ENCODE assay signal across 19 cellular contexts in the genomic region with DNA sequence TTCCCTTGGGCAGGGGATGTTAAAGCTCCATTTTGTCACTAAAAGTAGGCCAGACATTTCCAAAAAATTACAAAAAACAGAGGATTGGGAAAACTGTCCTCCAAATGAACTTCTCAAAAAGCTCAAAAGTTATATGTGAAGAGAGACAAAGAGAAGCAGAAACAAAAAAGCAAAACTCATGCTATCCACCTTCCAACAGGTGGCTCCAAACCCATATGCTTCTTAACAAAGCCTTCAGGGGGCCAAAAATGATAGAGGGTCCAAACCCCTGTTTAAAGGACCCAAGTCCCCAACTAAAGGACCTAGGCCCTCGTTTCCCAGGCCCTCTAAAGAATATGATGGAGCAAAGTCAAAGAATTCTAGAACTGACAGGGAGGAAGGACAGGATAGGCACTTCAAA.
A peak's percentile ranks its signal among the peaks of the same experiment; 100 is the strongest.
DNase-seq lines count a peak whose midpoint lies in the region; ATAC-seq and TF ChIP-seq lines count a peak whose summit lies in the region.
"Had no signal": no experiment of that assay in that cellular context is flagged by ENCODE, and none has a peak within 500 bp of the region (broad histone marks: within the 10 kb centered on the region; RNA-seq: fewer than 3 reads in every experiment).

No MANE protein-coding gene starts in this region.

- ATAC-seq in GM23338 (no peak), WTC11 (peak; percentile 55), HG02678 (IDR thresholded peaks at IDR 0.05; ENCODE audit: unreplicated experiment) (no peak)
- no peak for ATAC-seq in activated T-cell treated with anti-CD3 and anti-CD28 coated beads, Interleukin-2, amount 50 U/mL, for 4 hours
- ATAC-seq: GM12878, K562 had no signal

- H3K4me3 Mint-ChIP-seq in GM23338 (no peak overlapping the region), WTC11 (no peak overlapping the region)
- H3K4me3 Mint-ChIP-seq in activated T-cell treated with anti-CD3 and anti-CD28 coated beads, Interleukin-2, amount 50 U/mL, for 4 hours = no peak overlapping the region
- H3K4me3 Mint-ChIP-seq: CD4-positive, CD25-positive, alpha-beta regulatory T cell; CD8-positive, alpha-beta memory T cell had no signal

- POLR2A ChIA-PET in WTC11 (lab: Charles Lee) = no interaction called here

- no peak for DNase-seq in GM23338 (ENCODE audit: low spot score)
- DNase-seq in WTC11 (ENCODE audit: low spot score) = no peak
- no peak for DNase-seq in choroid plexus epithelial cell (ENCODE audit: low read depth)
- no peak for DNase-seq in globus pallidus (ENCODE audit: low spot score)
- no peak for DNase-seq in activated T-cell treated with anti-CD3 and anti-CD28 coated beads, Interleukin-2, amount 50 U/mL, for 4 hours
- no peak for DNase-seq in 8988T
- DNase-seq: ACHN; BE2C; C1 segment of cervical spinal cord; CD4-positive, CD25-positive, alpha-beta regulatory T cell; CD8-positive, alpha-beta memory T cell; COR-L47; DMS 273 treated with DMSO at 0.1 percent for 48 hours; GF-D8; IMR-90 had no signal

- no peak overlapping the region for H3K27ac ChIP-seq in GM23338 (ENCODE audit: low read depth)

- H2AFZ ChIP-seq in GM23338 = no peak overlapping the region

- peaks cover 6% of the 10 kb centered on the region for H3K36me3 ChIP-seq in GM23338 (ENCODE audit: insufficient read depth)
- H3K36me3 ChIP-seq: BE2C, HAP-1 had no signal

- no peaks in the 10 kb centered on the region for H3K4me1 ChIP-seq in GM23338 (ENCODE audit: insufficient read depth)
- H3K4me1 ChIP-seq: BE2C, HAP-1 had no signal

- peaks cover 50% of the 10 kb centered on the region for H3K9me3 Mint-ChIP-seq in GM23338
- peaks cover 54% of the 10 kb centered on the region for H3K9me3 Mint-ChIP-seq in WTC11
- peaks cover 26% of the 10 kb centered on the region for H3K9me3 Mint-ChIP-seq in activated T-cell treated with anti-CD3 and anti-CD28 coated beads, Interleukin-2, amount 50 U/mL, for 4 hours

- H4K20me1 ChIP-seq in GM23338 (replicated peaks; ENCODE audit: insufficient read depth) = no peaks in the 10 kb centered on the region

- H3K4me3 ChIP-seq in GM23338 = no peak overlapping the region
- H3K4me3 ChIP-seq in choroid plexus epithelial cell (ENCODE audit: low read depth, low read length) = no peak overlapping the region
- H3K4me3 ChIP-seq: GM12878, HAP-1, K562 had no signal

- H3K27me3 ChIP-seq in GM23338 (ENCODE audit: insufficient read depth) = no peaks in the 10 kb centered on the region

- peaks cover 23% of the 10 kb centered on the region for H3K36me3 Mint-ChIP-seq in GM23338 (ENCODE audit: low read depth)
- H3K36me3 Mint-ChIP-seq in WTC11 = peaks cover 20% of the 10 kb centered on the region
- no peaks in the 10 kb centered on the region for H3K36me3 Mint-ChIP-seq in activated T-cell treated with anti-CD3 and anti-CD28 coated beads, Interleukin-2, amount 50 U/mL, for 4 hours (ENCODE audit: insufficient read depth)
- H3K36me3 Mint-ChIP-seq: CD4-positive, CD25-positive, alpha-beta regulatory T cell had no signal

- no peaks in the 10 kb centered on the region for H3K27me3 Mint-ChIP-seq in GM23338 (ENCODE audit: insufficient read depth, low read depth, poor library complexity)
- H3K27me3 Mint-ChIP-seq in WTC11 (ENCODE audit: low read depth) = no peaks in the 10 kb centered on the region; the same call in 1 of the 2 replicates
- H3K27me3 Mint-ChIP-seq in activated T-cell treated with anti-CD3 and anti-CD28 coated beads, Interleukin-2, amount 50 U/mL, for 4 hours (ENCODE audit: low read depth) = no peaks in the 10 kb centered on the region
- H3K27me3 Mint-ChIP-seq: CD4-positive, CD25-positive, alpha-beta regulatory T cell had no signal

- peaks cover 14% of the 10 kb centered on the region for H3K9me2 ChIP-seq in GM23338 (ENCODE audit: insufficient read depth)

- no peak overlapping the region for H3K4me2 ChIP-seq in GM23338

- H3F3A ChIP-seq in GM23338 (replicated peaks; ENCODE audit: low read depth) = no peaks in the 10 kb centered on the region

- CTCF ChIA-PET in WTC11 (lab: Charles Lee) = interaction anchor here (0.7 to 1.0 kb wide), 3 partner anchors 20 to 329 kb away, joined by 3 read pairs; no protein-coding TSS in a partner anchor

- H3K27ac Mint-ChIP-seq in GM23338 = no peak overlapping the region
- no peak overlapping the region for H3K27ac Mint-ChIP-seq in WTC11
- H3K27ac Mint-ChIP-seq: CD4-positive, CD25-positive, alpha-beta regulatory T cell had no signal

- no peaks in the 10 kb centered on the region for H3K79me2 ChIP-seq in GM23338 (replicated peaks; ENCODE audit: insufficient read depth)

- H3K4me1 Mint-ChIP-seq in GM23338 (no peaks in the 10 kb centered on the region), WTC11 (no peaks in the 10 kb centered on the region)
- no peaks in the 10 kb centered on the region for H3K4me1 Mint-ChIP-seq in activated T-cell treated with anti-CD3 and anti-CD28 coated beads, Interleukin-2, amount 50 U/mL, for 4 hours (ENCODE audit: low read depth)
- H3K4me1 Mint-ChIP-seq: CD4-positive, CD25-positive, alpha-beta regulatory T cell; CD8-positive, alpha-beta memory T cell had no signal

- TF ChIP-seq CTCF in GM23338 (conservative IDR thresholded peaks at IDR 0.05; ENCODE audit: low read depth in 2 of 2) = peak; percentile 18 to 36; a peak in 2 of 4 replicates
- no peak for TF ChIP-seq CTCF in WTC11 (IDR thresholded peaks at IDR 0.05)
- peak; percentile 16 for TF ChIP-seq CTCF in choroid plexus epithelial cell (conservative IDR thresholded peaks at IDR 0.05; ENCODE audit: low read depth, low read length)

TF ChIP-seq in WTC11, 78 proteins besides CTCF, POLR2A, EP300 and RAD21:
- TF ChIP-seq SOX15 (CRISPR knock-in tag; IDR thresholded peaks at IDR 0.05) = no peak
- TF ChIP-seq, protein P1, sequence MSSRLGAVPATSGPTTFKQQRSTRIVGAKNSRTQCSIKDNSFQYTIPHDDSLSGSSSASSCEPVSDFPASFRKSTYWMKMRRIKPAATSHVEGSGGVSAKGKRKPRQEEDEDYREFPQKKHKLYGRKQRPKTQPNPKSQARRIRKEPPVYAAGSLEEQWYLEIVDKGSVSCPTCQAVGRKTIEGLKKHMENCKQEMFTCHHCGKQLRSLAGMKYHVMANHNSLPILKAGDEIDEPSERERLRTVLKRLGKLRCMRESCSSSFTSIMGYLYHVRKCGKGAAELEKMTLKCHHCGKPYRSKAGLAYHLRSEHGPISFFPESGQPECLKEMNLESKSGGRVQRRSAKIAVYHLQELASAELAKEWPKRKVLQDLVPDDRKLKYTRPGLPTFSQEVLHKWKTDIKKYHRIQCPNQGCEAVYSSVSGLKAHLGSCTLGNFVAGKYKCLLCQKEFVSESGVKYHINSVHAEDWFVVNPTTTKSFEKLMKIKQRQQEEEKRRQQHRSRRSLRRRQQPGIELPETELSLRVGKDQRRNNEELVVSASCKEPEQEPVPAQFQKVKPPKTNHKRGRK (CRISPR knock-in tag; IDR thresholded peaks at IDR 0.05; ENCODE audit: borderline replicate concordance) = no peak
- no peak for TF ChIP-seq GABPB1 (CRISPR knock-in tag; IDR thresholded peaks at IDR 0.05)
- no peak for TF ChIP-seq ZNF121 (CRISPR knock-in tag; IDR thresholded peaks at IDR 0.05)
- TF ChIP-seq, protein P2, sequence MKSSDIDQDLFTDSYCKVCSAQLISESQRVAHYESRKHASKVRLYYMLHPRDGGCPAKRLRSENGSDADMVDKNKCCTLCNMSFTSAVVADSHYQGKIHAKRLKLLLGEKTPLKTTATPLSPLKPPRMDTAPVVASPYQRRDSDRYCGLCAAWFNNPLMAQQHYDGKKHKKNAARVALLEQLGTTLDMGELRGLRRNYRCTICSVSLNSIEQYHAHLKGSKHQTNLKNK (CRISPR knock-in tag; IDR thresholded peaks at IDR 0.05) = no peak
- TF ChIP-seq ELF4 (CRISPR knock-in tag; IDR thresholded peaks at IDR 0.05; ENCODE audit: low read depth) = no peak
- no peak for TF ChIP-seq SMAD4 (CRISPR knock-in tag; IDR thresholded peaks at IDR 0.05)
- TF ChIP-seq, protein P3, sequence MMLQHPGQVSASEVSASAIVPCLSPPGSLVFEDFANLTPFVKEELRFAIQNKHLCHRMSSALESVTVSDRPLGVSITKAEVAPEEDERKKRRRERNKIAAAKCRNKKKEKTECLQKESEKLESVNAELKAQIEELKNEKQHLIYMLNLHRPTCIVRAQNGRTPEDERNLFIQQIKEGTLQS (CRISPR knock-in tag; conservative IDR thresholded peaks at IDR 0.05) = no peak
- no peak for TF ChIP-seq TCF7 (CRISPR knock-in tag; IDR thresholded peaks at IDR 0.05; ENCODE audit: low read depth)
- TF ChIP-seq, protein P4, sequence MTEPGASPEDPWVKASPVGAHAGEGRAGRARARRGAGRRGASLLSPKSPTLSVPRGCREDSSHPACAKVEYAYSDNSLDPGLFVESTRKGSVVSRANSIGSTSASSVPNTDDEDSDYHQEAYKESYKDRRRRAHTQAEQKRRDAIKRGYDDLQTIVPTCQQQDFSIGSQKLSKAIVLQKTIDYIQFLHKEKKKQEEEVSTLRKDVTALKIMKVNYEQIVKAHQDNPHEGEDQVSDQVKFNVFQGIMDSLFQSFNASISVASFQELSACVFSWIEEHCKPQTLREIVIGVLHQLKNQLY (CRISPR knock-in tag; IDR thresholded peaks at IDR 0.05) = no peak
- TF ChIP-seq HMGA2 (CRISPR knock-in tag; IDR thresholded peaks at IDR 0.05) = no peak
- no peak for TF ChIP-seq NFYB (CRISPR knock-in tag; conservative IDR thresholded peaks at IDR 0.05; ENCODE audit: low read depth)
